In genomic region chr12:44026926-44027325, GRCh38 we compare ENCODE assay signal across 4 cellular contexts.
DNase-seq lines count a peak whose midpoint lies in the region; ATAC-seq, FAIRE-seq and TF ChIP-seq lines count a peak whose summit lies in the region.
"Not testable (repeated sequence)": the region's sequence is repeated elsewhere in the genome, so short reads cannot be mapped to it uniquely, and the experiment has no call there.

No MANE protein-coding gene starts in this region.

- not testable (repeated sequence) for H3K27ac Mint-ChIP-seq in WTC11

- WGBS in pancreas, 2 donors = 96 to 97% methylated on average over 2 of the region's 2 CpGs

- not testable (repeated sequence) for H3K27me3 Mint-ChIP-seq in WTC11 (ENCODE audit: low read depth)

- not testable (repeated sequence) for H3K9me3 ChIP-seq in pancreas

- ATAC-seq in WTC11, pancreas: not testable (repeated sequence)

- not testable (repeated sequence) for H3K27me3 ChIP-seq in pancreas

- not testable (repeated sequence) for H3K36me3 ChIP-seq in pancreas

- H3K4me3 ChIP-seq in pancreas = not testable (repeated sequence)

- CTCF ChIA-PET in WTC11 (lab: Charles Lee) = interaction anchor here (1.3 kb wide), 1 partner anchor 10 kb away, joined by 3 read pairs; no protein-coding TSS in a partner anchor

- H3K4me1 ChIP-seq in pancreas = not testable (repeated sequence)

- FAIRE-seq in G401.6 (lab: Jason Lieb, UNC) = peak; percentile 45
- FAIRE-seq in endometrium (lab: Jason Lieb, UNC) = peak; percentile 57
- peak; percentile 89 for FAIRE-seq in pancreas (lab: Jason Lieb, UNC)

- not testable (repeated sequence) for H3K27ac ChIP-seq in pancreas

- not testable (repeated sequence) for TF ChIP-seq CTCF in WTC11 (IDR thresholded peaks at IDR 0.05); pancreas (IDR thresholded peaks at IDR 0.05)

- H3K4me1 Mint-ChIP-seq in WTC11 = not testable (repeated sequence)

- H3K9me3 Mint-ChIP-seq in WTC11 = peaks cover 44% of the 10 kb centered on the region

- peaks cover 24% of the 10 kb centered on the region for H3K36me3 Mint-ChIP-seq in WTC11

- intact Hi-C loops in pancreas (cut with DNase I) = not testable (repeated sequence)

- DNase-seq in WTC11 (ENCODE audit: low spot score); pancreas: not testable (repeated sequence)

- POLR2A ChIA-PET in WTC11 (lab: Charles Lee) = not testable (repeated sequence)

- H3K4me3 Mint-ChIP-seq in WTC11 = not testable (repeated sequence)

TF ChIP-seq in WTC11, 78 proteins besides CTCF, POLR2A, EP300 and RAD21:
- peak; percentile 99 for TF ChIP-seq HMGA2 (CRISPR knock-in tag; IDR thresholded peaks at IDR 0.05)
